ENCODE assay signal across 18 cellular contexts in the genomic region with DNA sequence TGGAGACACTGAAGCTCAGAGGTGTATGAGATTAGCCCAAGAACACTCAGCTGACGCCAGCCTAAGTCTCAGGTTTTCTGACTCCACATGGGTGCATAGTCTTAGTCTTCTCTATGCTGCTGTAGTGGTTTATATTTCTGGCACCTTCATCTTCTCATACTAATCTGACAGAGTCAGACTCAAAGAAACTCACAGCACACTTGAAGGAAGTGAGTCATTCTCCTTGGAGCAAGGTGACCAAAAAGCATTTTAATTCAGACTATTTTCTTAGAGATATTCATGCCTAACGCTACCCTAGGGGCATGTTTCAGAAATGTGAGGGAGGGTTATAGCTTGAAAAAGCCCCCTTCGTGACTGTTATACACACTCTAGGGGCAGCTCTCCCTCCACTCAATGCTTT.
"Had no signal": no experiment of that assay in that cellular context is flagged by ENCODE, and none has a peak within 500 bp of the region (broad histone marks: within the 10 kb centered on the region; RNA-seq: fewer than 3 reads in every experiment).

No MANE protein-coding gene starts in this region.

- H3K27me3 Mint-ChIP-seq: activated B cell treated with CpG ODN at 0.5 μM for 24 hours; activated CD4-positive, alpha-beta T cell treated with anti-CD3 and anti-CD28 coated beads, Interleukin-2, amount 10 ng/mL, durations not matched to agents 24 days and 14 days; activated naive CD8-positive, alpha-beta T cell treated with anti-CD3 and anti-CD28 coated beads, Interleukin-2, amount 50 U/mL, for 24 hours; T-helper 17 cell had no signal

- H3K27ac ChIP-seq: body of pancreas, heart right ventricle, left ventricle myocardium inferior, ovary, thyroid gland, uterus had no signal

- DNase-seq: activated B cell treated with CpG ODN at 0.5 μM for 24 hours; activated CD4-positive, alpha-beta T cell treated with anti-CD3 and anti-CD28 coated beads, Interleukin-2, amount 10 ng/mL, durations not matched to agents 24 days and 14 days; activated naive CD4-positive, alpha-beta T cell; activated naive CD8-positive, alpha-beta T cell treated with anti-CD3 and anti-CD28 coated beads, Interleukin-2, amount 50 U/mL, for 24 hours; body of pancreas; cerebellar nuclear complex; dermis blood vessel endothelial cell; endodermal cell; heart right ventricle; islet precursor cell; left ventricle myocardium inferior; ovary; stimulated activated CD4-positive, alpha-beta T cell treated with anti-CD3 and anti-CD28 coated beads, Interleukin-15, amount 100 ng/mL, for 24 hours; stimulated activated CD4-positive, alpha-beta T cell treated with anti-CD3 and anti-CD28 coated beads, Interleukin-4, amount 100 ng/mL, for 4 hours; T-helper 17 cell; thyroid gland; uterus had no signal

- H3K27me3 ChIP-seq: body of pancreas, heart right ventricle, ovary, thyroid gland, uterus had no signal

- H3K36me3 ChIP-seq: heart right ventricle, left ventricle myocardium inferior, ovary, thyroid gland, uterus had no signal

- H3K4me1 ChIP-seq: body of pancreas, heart right ventricle, left ventricle myocardium inferior, thyroid gland, uterus had no signal

- H3K27ac Mint-ChIP-seq: activated B cell treated with CpG ODN at 0.5 μM for 24 hours; activated CD4-positive, alpha-beta T cell treated with anti-CD3 and anti-CD28 coated beads, Interleukin-2, amount 10 ng/mL, durations not matched to agents 24 days and 14 days; activated naive CD8-positive, alpha-beta T cell treated with anti-CD3 and anti-CD28 coated beads, Interleukin-2, amount 50 U/mL, for 24 hours; activated T-helper 1 cell treated with anti-CD3 and anti-CD28 coated beads, Interleukin-12 subunit alpha, Interleukin-12 subunit beta, Interleukin-2, Interleukin-4 antibody, amounts not matched to agents 30 ng/mL and 10 ng/mL and 1 ng/mL, durations not matched to agents 14 hours and 24 hours and 36 hours; endodermal cell; T-helper 17 cell had no signal

- H3K4me3 Mint-ChIP-seq: activated B cell treated with CpG ODN at 0.5 μM for 24 hours; activated CD4-positive, alpha-beta T cell treated with anti-CD3 and anti-CD28 coated beads, Interleukin-2, amount 10 ng/mL, durations not matched to agents 24 days and 14 days; activated naive CD8-positive, alpha-beta T cell treated with anti-CD3 and anti-CD28 coated beads, Interleukin-2, amount 50 U/mL, for 24 hours; activated T-helper 1 cell treated with anti-CD3 and anti-CD28 coated beads, Interleukin-12 subunit alpha, Interleukin-12 subunit beta, Interleukin-2, Interleukin-4 antibody, amounts not matched to agents 30 ng/mL and 10 ng/mL and 1 ng/mL, durations not matched to agents 14 hours and 24 hours and 36 hours; endodermal cell; T-helper 17 cell had no signal

- H3K9me3 ChIP-seq: body of pancreas, heart right ventricle, left ventricle myocardium inferior, ovary, thyroid gland, uterus had no signal

- H3K4me3 ChIP-seq: body of pancreas, heart right ventricle, left ventricle myocardium inferior, ovary, thyroid gland, uterus had no signal

- H3K4me1 Mint-ChIP-seq: activated CD4-positive, alpha-beta T cell treated with anti-CD3 and anti-CD28 coated beads, Interleukin-2, amount 10 ng/mL, durations not matched to agents 24 days and 14 days; activated naive CD8-positive, alpha-beta T cell treated with anti-CD3 and anti-CD28 coated beads, Interleukin-2, amount 50 U/mL, for 24 hours; endodermal cell; T-helper 17 cell had no signal

- H3K9me3 Mint-ChIP-seq: activated B cell treated with CpG ODN at 0.5 μM for 24 hours; activated CD4-positive, alpha-beta T cell treated with anti-CD3 and anti-CD28 coated beads, Interleukin-2, amount 10 ng/mL, durations not matched to agents 24 days and 14 days; activated naive CD8-positive, alpha-beta T cell treated with anti-CD3 and anti-CD28 coated beads, Interleukin-2, amount 50 U/mL, for 24 hours; activated T-helper 1 cell treated with anti-CD3 and anti-CD28 coated beads, Interleukin-12 subunit alpha, Interleukin-12 subunit beta, Interleukin-2, Interleukin-4 antibody, amounts not matched to agents 30 ng/mL and 10 ng/mL and 1 ng/mL, durations not matched to agents 14 hours and 24 hours and 36 hours; endodermal cell had no signal
